ENCODE assay signal across 9 cellular contexts in genomic region chr1:20574686-20575543, GRCh38. TPM values are rescaled to one million over a fixed set of nuclear protein-coding genes. Genes with fewer than 3 reads are reported as not detected.
DNase-seq lines count a peak whose midpoint lies in the region; ATAC-seq, FAIRE-seq and TF ChIP-seq lines count a peak whose summit lies in the region.
"Had no signal": no experiment of that assay in that cellular context is flagged by ENCODE, and none has a peak within 500 bp of the region (broad histone marks: within the 10 kb centered on the region; RNA-seq: fewer than 3 reads in every experiment).

No MANE protein-coding gene starts in this region.

- ATAC-seq in K562 (peak; percentile 98), HG02852 (IDR thresholded peaks at IDR 0.05; ENCODE audit: unreplicated experiment) (no peak), HG02884 (IDR thresholded peaks at IDR 0.05; ENCODE audit: unreplicated experiment) (no peak)

- in situ Hi-C loops in K562 (cut with MboI): no loop called here

- H3K9ac ChIP-seq in K562 (ENCODE audit: insufficient read depth in 1 of 2, low read depth in 2 of 2, low read length in 2 of 2): no peak overlapping the region

- TF ChIP-seq CTCF in GM06990 (IDR thresholded peaks at IDR 0.05; ENCODE audit: insufficient read depth, low read length, poor library complexity, severe bottlenecking) (peak; percentile 92), K562 (IDR thresholded peaks at IDR 0.05 in 2 of 3, conservative IDR thresholded peaks at IDR 0.05 in 1 of 3; ENCODE audit: insufficient read depth in 2 of 3, low read depth in 1 of 3, low read length in 3 of 3) (peak; percentile 87 to 96 (median 93))

- no peaks in the 10 kb centered on the region for H3K79me2 ChIP-seq in K562 (ENCODE audit: control insufficient read depth, insufficient read depth, low read length)

- peak; percentile 47 to 87; a peak in 3 of 4 replicates for TF ChIP-seq RAD21 in K562 (CRISPR knock-in tag; conservative IDR thresholded peaks at IDR 0.05 in 1 of 2, IDR thresholded peaks at IDR 0.05 in 1 of 2)

- CTCF ChIA-PET in K562 (lab: Yijun Ruan, JAX; ENCODE audit: low intra/inter-chr PET ratio): interaction anchor here (1.3 to 2.8 kb wide), 2 partner anchors 58 to 65 kb away, joined by 10 to 17 read pairs; partner anchors contain the start of gene PINK1

- H3K4me1 ChIP-seq in K562 (replicated peaks in 1 of 2; ENCODE audit: control insufficient read depth in 2 of 2, insufficient read depth in 2 of 2, low read length in 2 of 2): peaks cover 0 to 9% of the 10 kb centered on the region in 2 experiments; a peak in 2 of 5 replicates

- no peak for TF ChIP-seq EP300 in K562 (IDR thresholded peaks at IDR 0.05; ENCODE audit: low read length)

- H3K27me3 Mint-ChIP-seq in T-helper 2 cell treated with Interferon-gamma antibody and Interleukin-4, amounts not matched to agents 5 μg/mL and 100 μg/mL, for 36 hours (ENCODE audit: low read depth): peaks cover 9% of the 10 kb centered on the region

- POLR2A ChIA-PET in K562 (lab: Yijun Ruan, JAX): interaction anchor here (0.6 to 1.1 kb wide), 7 partner anchors 10 to 806 kb away, joined by 3 read pairs; no protein-coding TSS in a partner anchor

- DNase-seq in GM06990 (ENCODE audit: extremely low read depth, insufficient read length) (peak; percentile 69), NAMALWA (ENCODE audit: low spot score) (peak; percentile 80), K562 (ENCODE audit: extremely low read depth in 1 of 4, low spot score in 3 of 4) (peak; percentile 90 to 91 (median 90)), iris pigment epithelial cell (ENCODE audit: low read depth) (peak; percentile 75)
- peak; percentile 55 for DNase-seq in T-helper 2 cell treated with Interferon-gamma antibody and Interleukin-4, amounts not matched to agents 5 μg/mL and 100 μg/mL, for 36 hours (ENCODE audit: low spot score)
- peak; percentile 26 for DNase-seq in stimulated activated CD4-positive, alpha-beta T cell treated with anti-CD3 and anti-CD28 coated beads, Interleukin-2, amount 100 ng/mL, for 4 hours (ENCODE audit: low read depth)

- H3K36me3 ChIP-seq in GM06990 (ENCODE audit: control insufficient read depth, insufficient read depth, low read length) (no peaks in the 10 kb centered on the region), K562 (ENCODE audit: control insufficient read depth, insufficient read depth, low read length) (no peaks in the 10 kb centered on the region)

- H3K27ac Mint-ChIP-seq in T-helper 2 cell treated with Interferon-gamma antibody and Interleukin-4, amounts not matched to agents 5 μg/mL and 100 μg/mL, for 36 hours: no peak overlapping the region
- H3K27ac Mint-ChIP-seq: dendritic cell treated with granulocyte-macrophage colony-stimulating factor and Interleukin-4, amounts not matched to agents 40 ng/mL and 50 ng/mL, for 4 days had no signal

- no peaks in the 10 kb centered on the region; the same call in 1 of the 2 replicates for H3K27me3 ChIP-seq in GM06990 (replicated peaks; ENCODE audit: control insufficient read depth, insufficient read depth, low read length)
- H3K27me3 ChIP-seq in K562 (ENCODE audit: control insufficient read depth in 2 of 2, insufficient read depth in 2 of 2, low read length in 2 of 2): peaks cover 9 to 10% of the 10 kb centered on the region in 2 experiments; a peak in 4 of 5 replicates

- FAIRE-seq in K562 (lab: Jason Lieb, UNC): peak; percentile 92

- H3K9me3 ChIP-seq in K562 (replicated peaks; ENCODE audit: control insufficient read depth, insufficient read depth, low read depth, low read length): no peaks in the 10 kb centered on the region

- H4K20me1 ChIP-seq in K562 (replicated peaks; ENCODE audit: control insufficient read depth, insufficient read depth, low read length): no peaks in the 10 kb centered on the region

- H3K4me2 ChIP-seq in K562 (ENCODE audit: insufficient read depth, low read length): no peak overlapping the region; the same call in 1 of the 2 replicates

- no peaks in the 10 kb centered on the region for H3K4me1 Mint-ChIP-seq in T-helper 2 cell treated with Interferon-gamma antibody and Interleukin-4, amounts not matched to agents 5 μg/mL and 100 μg/mL, for 36 hours (ENCODE audit: low read depth)

- no peak overlapping the region for H3K4me3 Mint-ChIP-seq in T-helper 2 cell treated with Interferon-gamma antibody and Interleukin-4, amounts not matched to agents 5 μg/mL and 100 μg/mL, for 36 hours
- H3K4me3 Mint-ChIP-seq: dendritic cell treated with granulocyte-macrophage colony-stimulating factor and Interleukin-4, amounts not matched to agents 40 ng/mL and 50 ng/mL, for 4 days had no signal

- intact Hi-C loops in K562 (cut with micrococcal nuclease): loop anchor here (1.0 kb wide), 2 partner anchors 58 to 65 kb away; partner anchors contain the start of gene PINK1

- no peaks in the 10 kb centered on the region for H3K9me1 ChIP-seq in K562 (ENCODE audit: control insufficient read depth, insufficient read depth, low read length)

- 1% methylated on average over 18 of the region's 18 CpGs for WGBS in K562 (ENCODE audit: insufficient coverage, low coverage, missing lambda C conversion rate)

- no peak overlapping the region for H3K4me3 ChIP-seq in GM06990 (replicated peaks; ENCODE audit: low read depth, low read length)
- no peak overlapping the region for H3K4me3 ChIP-seq in K562

- TF ChIP-seq POLR2A in K562 (conservative IDR thresholded peaks at IDR 0.05): no peak

- H3K36me3 Mint-ChIP-seq in T-helper 2 cell treated with Interferon-gamma antibody and Interleukin-4, amounts not matched to agents 5 μg/mL and 100 μg/mL, for 36 hours (ENCODE audit: low read depth): no peaks in the 10 kb centered on the region

- H3K9me3 Mint-ChIP-seq in T-helper 2 cell treated with Interferon-gamma antibody and Interleukin-4, amounts not matched to agents 5 μg/mL and 100 μg/mL, for 36 hours: peaks cover 5% of the 10 kb centered on the region

- H3K27ac ChIP-seq in K562 (ENCODE audit: extremely low read depth, low read depth, low read length): no peak overlapping the region

- BruUV-seq in K562 (replicated peaks; lab: Mats Ljungman, UMichigan): no TSS peak

- no peak overlapping the region for H2AFZ ChIP-seq in K562 (ENCODE audit: low read depth, low read length)

RNA-seq across cellular contexts. Expression of gene CDA, which starts 14.0 kb away (rescaled TPM):
- not detected in 2 replicates for total RNA-seq in K562 (2011; cell fraction: chromatin; rRNA removed; ENCODE audit: low replicate concordance)
- not detected in 2 replicates for total RNA-seq in K562 (2011; cell fraction: nucleolus; rRNA removed)
- not detected in 2 replicates for total RNA-seq in K562 (2011; cell fraction: nucleoplasm; rRNA removed)
- total RNA-seq in K562 (2014; rRNA removed) (not detected in 2 replicates), K562 (2014; rRNA removed; fragmentation: Illumina TruSeq; extraction: Trizol) (not detected in 2 replicates), K562 (2015; rRNA removed; fragmentation: Illumina TruSeq; extraction: Trizol) (not detected in 2 replicates), K562 (2021) (not detected in 2 replicates)
- polyA plus RNA-seq in K562 (2011; rRNA removed) (not detected in 2 replicates), K562 (2014; fragmentation: Illumina TruSeq; extraction: Trizol) (not detected in 2 replicates), K562 (2014; fragmentation: Nextera tagmentation; extraction: Ambion mirVana) (not detected), K562 (2014; rRNA removed) (0.12 TPM in 1 of 2 replicates, not detected in the other)
- polyA plus RNA-seq in K562 (2011; cell fraction: cytosol; rRNA removed): not detected in 2 replicates
- not detected in 2 replicates for polyA plus RNA-seq in K562 (2011; cell fraction: nucleus; rRNA removed)
- 0.10 TPM in 1 of 2 replicates, not detected in the other for polyA plus RNA-seq in K562 (2012)
- polyA minus RNA-seq in K562 (2011; rRNA and poly(A)+ RNA removed): not detected in 2 replicates
- polyA minus RNA-seq in K562 (2011; cell fraction: cytosol; rRNA and poly(A)+ RNA removed): 1.9 TPM in 1 of 2 replicates, not detected in the other
- polyA minus RNA-seq in K562 (2011; cell fraction: nucleus; rRNA and poly(A)+ RNA removed): not detected in 2 replicates

RNA-seq across cellular contexts. Expression of gene FAM43B, which starts 22.5 kb away (rescaled TPM):
- not detected in 2 replicates for total RNA-seq in K562 (2011; cell fraction: chromatin; rRNA removed; ENCODE audit: low replicate concordance)
- total RNA-seq in K562 (2011; cell fraction: nucleolus; rRNA removed): not detected in 2 replicates
- total RNA-seq in K562 (2011; cell fraction: nucleoplasm; rRNA removed): not detected in 2 replicates
- total RNA-seq in K562 (2014; rRNA removed) (not detected in 2 replicates), K562 (2014; rRNA removed; fragmentation: Illumina TruSeq; extraction: Trizol) (not detected in 2 replicates), K562 (2015; rRNA removed; fragmentation: Illumina TruSeq; extraction: Trizol) (not detected in 2 replicates), K562 (2021) (not detected in 2 replicates)
- polyA plus RNA-seq in K562 (2011; rRNA removed) (not detected in 2 replicates), K562 (2014; fragmentation: Illumina TruSeq; extraction: Trizol) (not detected in 2 replicates), K562 (2014; fragmentation: Nextera tagmentation; extraction: Ambion mirVana) (not detected), K562 (2014; rRNA removed) (not detected in 2 replicates)
- polyA plus RNA-seq in K562 (2011; cell fraction: cytosol; rRNA removed): 0.03 TPM in 1 of 2 replicates, not detected in the other
- not detected in 2 replicates for polyA plus RNA-seq in K562 (2011; cell fraction: nucleus; rRNA removed)
- 0.06 TPM in 1 of 2 replicates, not detected in the other for polyA plus RNA-seq in K562 (2012)
- not detected in 2 replicates for polyA minus RNA-seq in K562 (2011; rRNA and poly(A)+ RNA removed)
- not detected in 2 replicates for polyA minus RNA-seq in K562 (2011; cell fraction: cytosol; rRNA and poly(A)+ RNA removed)
- not detected in 2 replicates for polyA minus RNA-seq in K562 (2011; cell fraction: nucleus; rRNA and poly(A)+ RNA removed)

RNA-seq across cellular contexts. Expression of gene PINK1, which starts 58.3 kb away (rescaled TPM):
- 7.4 and 10.6 TPM in 2 replicates for total RNA-seq in K562 (2011; cell fraction: chromatin; rRNA removed; ENCODE audit: low replicate concordance)
- total RNA-seq in K562 (2011; cell fraction: nucleolus; rRNA removed): 5.8 and 8.2 TPM in 2 replicates
- total RNA-seq in K562 (2011; cell fraction: nucleoplasm; rRNA removed): 7.4 and 8.1 TPM in 2 replicates
- total RNA-seq in K562 (2014; rRNA removed): 11.3 and 12.9 TPM in 2 replicates
- 5.7 and 6.2 TPM in 2 replicates for total RNA-seq in K562 (2014; rRNA removed; fragmentation: Illumina TruSeq; extraction: Trizol)
- 5.9 and 6.5 TPM in 2 replicates for total RNA-seq in K562 (2015; rRNA removed; fragmentation: Illumina TruSeq; extraction: Trizol)
- 9.3 and 9.5 TPM in 2 replicates for total RNA-seq in K562 (2021)
- 6.8 and 9.3 TPM in 2 replicates for polyA plus RNA-seq in K562 (2011; rRNA removed)
- 8.0 and 11.3 TPM in 2 replicates for polyA plus RNA-seq in K562 (2011; cell fraction: cytosol; rRNA removed)
- 5.3 and 5.6 TPM in 2 replicates for polyA plus RNA-seq in K562 (2011; cell fraction: nucleus; rRNA removed)
- polyA plus RNA-seq in K562 (2012): 9.1 and 27.2 TPM in 2 replicates
- polyA plus RNA-seq in K562 (2014; fragmentation: Illumina TruSeq; extraction: Trizol): 7.6 and 9.9 TPM in 2 replicates
- polyA plus RNA-seq in K562 (2014; fragmentation: Nextera tagmentation; extraction: Ambion mirVana): 1 to 10 TPM; 1.5 to 2.2 TPM
- polyA plus RNA-seq in K562 (2014; rRNA removed): 10.2 and 10.5 TPM in 2 replicates
- 4.9 TPM in 2 replicates for polyA minus RNA-seq in K562 (2011; rRNA and poly(A)+ RNA removed)
- 3.1 and 4.2 TPM in 2 replicates for polyA minus RNA-seq in K562 (2011; cell fraction: cytosol; rRNA and poly(A)+ RNA removed)
- polyA minus RNA-seq in K562 (2011; cell fraction: nucleus; rRNA and poly(A)+ RNA removed): 1.5 and 2.2 TPM in 2 replicates

Comparison
In these comparisons a context has a peak if more than half of its experiments do, and no peak if none do; other contexts are left out.
1. DNase-seq: peak in every context shown above with its lines; median percentile 90 in K562; 80 in NAMALWA; 75 in iris pigment epithelial cell; 69 in GM06990; 55 in T-helper 2 cell treated with Interferon-gamma antibody and Interleukin-4, amounts not matched to agents 5 μg/mL and 100 μg/mL, for 36 hours; 26 in stimulated activated CD4-positive, alpha-beta T cell treated with anti-CD3 and anti-CD28 coated beads, Interleukin-2, amount 100 ng/mL, for 4 hours.